26 cellular contexts compared by ENCODE assay signal in the genomic region with DNA sequence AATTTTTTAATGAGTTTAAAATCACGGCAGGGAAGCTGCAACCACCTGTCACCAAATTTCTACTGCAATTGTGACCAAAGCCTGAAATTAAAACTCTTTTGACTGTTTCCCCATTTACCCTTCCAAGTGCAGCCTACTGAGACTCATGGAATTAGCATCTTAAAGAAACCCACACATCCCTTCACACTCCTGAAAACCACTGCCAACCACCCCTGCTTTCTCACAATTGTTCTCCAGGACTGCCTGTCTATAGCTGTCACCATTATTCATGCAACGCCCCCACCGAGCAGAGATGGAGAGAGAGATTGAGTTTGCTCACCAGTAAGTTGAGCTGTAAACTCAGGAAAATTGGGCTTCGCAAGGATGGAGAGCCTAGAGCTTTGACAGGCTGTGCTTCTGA.
DNase-seq lines count a peak whose midpoint lies in the region; ATAC-seq and TF ChIP-seq lines count a peak whose summit lies in the region.
"Had no signal": no experiment of that assay in that cellular context is flagged by ENCODE, and none has a peak within 500 bp of the region (broad histone marks: within the 10 kb centered on the region; RNA-seq: fewer than 3 reads in every experiment).

No MANE protein-coding gene starts in this region.

- peak overlapping the region; percentile 44 for H2AFZ ChIP-seq in mammary epithelial cell (ENCODE audit: low read depth, low read length)

- dilution Hi-C loops in mammary epithelial cell (cut with HindIII; ENCODE audit: low sequenced_read_pairs): no loop called here

- peaks cover 19% of the 10 kb centered on the region for H3K4me1 ChIP-seq in mammary epithelial cell (ENCODE audit: insufficient read depth, low read length)
- no peaks in the 10 kb centered on the region for H3K4me1 ChIP-seq in breast epithelium
- H3K4me1 ChIP-seq in mesendoderm (ENCODE audit: control insufficient read depth, low read depth, low read length): peaks cover 3% of the 10 kb centered on the region
- H3K4me1 ChIP-seq: body of pancreas, left ventricle myocardium inferior, spleen had no signal

- H3K36me3 ChIP-seq in mammary epithelial cell (ENCODE audit: insufficient read depth, low read length) (no peaks in the 10 kb centered on the region), breast epithelium (no peaks in the 10 kb centered on the region), mesendoderm (ENCODE audit: control insufficient read depth, insufficient read depth, low read length) (no peaks in the 10 kb centered on the region)
- H3K36me3 ChIP-seq: left ventricle myocardium inferior, spleen had no signal

- no TSS peak for BruUV-seq in mammary epithelial cell (replicated peaks; lab: Mats Ljungman, UMichigan)

- H3K27ac ChIP-seq in mammary epithelial cell (ENCODE audit: insufficient read depth, low read depth, low read length): no peak overlapping the region
- no peak overlapping the region for H3K27ac ChIP-seq in breast epithelium
- peak overlapping the region in 2 of 59 donors; percentile 9 to 57 for H3K27ac ChIP-seq in dorsolateral prefrontal cortex
- H3K27ac ChIP-seq in mesendoderm (ENCODE audit: low read depth, low read length): no peak overlapping the region
- H3K27ac ChIP-seq: body of pancreas, coronary artery, left ventricle myocardium inferior, spleen had no signal

- CTCF ChIA-PET in mammary epithelial cell (lab: Charles Lee; ENCODE audit: low non-redundant PET): no interaction called here

- WGBS in mammary epithelial cell (ENCODE audit: low coverage, missing lambda C conversion rate): 73% methylated on average over 4 of the region's 4 CpGs
- no CpG with 5 or more reads among the region's 4 CpGs for WGBS in mesendoderm (ENCODE audit: extremely low coverage, insufficient coverage, low lambda C conversion rate)

- no peak overlapping the region for H4K8ac ChIP-seq in mesendoderm (ENCODE audit: low read depth, low read length)

- H3K79me2 ChIP-seq in mammary epithelial cell (ENCODE audit: insufficient read depth, low read length): no peaks in the 10 kb centered on the region
- no peaks in the 10 kb centered on the region for H3K79me2 ChIP-seq in mesendoderm (ENCODE audit: control insufficient read depth, insufficient read depth, low read length)

- H3K4ac ChIP-seq in mesendoderm (ENCODE audit: low read depth, low read length): no peak overlapping the region

- no peak overlapping the region for H3K9ac ChIP-seq in mammary epithelial cell (ENCODE audit: insufficient read depth, low read length)
- no peak overlapping the region for H3K9ac ChIP-seq in mesendoderm (ENCODE audit: low read length)

- H3K27me3 ChIP-seq in mammary epithelial cell (ENCODE audit: insufficient read depth, low read length) (no peaks in the 10 kb centered on the region), breast epithelium (no peaks in the 10 kb centered on the region), dorsolateral prefrontal cortex (peaks cover 0 to 2% (median 0%) of the 10 kb centered on the region in 45 donors), mesendoderm (ENCODE audit: insufficient read depth, low read length, poor library complexity) (no peaks in the 10 kb centered on the region)
- H3K27me3 ChIP-seq: body of pancreas, spleen had no signal

- no peak overlapping the region for H3K23ac ChIP-seq in mesendoderm (ENCODE audit: low read length)

- DNase-seq in mammary epithelial cell (peak; percentile 24), breast epithelium (ENCODE audit: low spot score in 2 of 2) (no peak), dorsolateral prefrontal cortex (peak in 8 of 10 donors; percentile 4 to 77 (median 63)), mesendoderm (peak; percentile 68), NCI-H2107 (lab: John Stamatoyannopoulos, UW) (no peak), Right ventricle myocardium superior (no peak)
- DNase-seq: 8988T; activated naive CD8-positive, alpha-beta T cell treated with anti-CD3 and anti-CD28 coated beads for 36 hours; body of pancreas; DMS79; glutamatergic neuron; HCEC 1CT; left ventricle myocardium inferior; midbrain; NCI-H2171 treated with DMSO at 0.1 percent for 48 hours; NCI-H526; RPMI8226; spleen; stimulated activated CD4-positive, alpha-beta T cell treated with anti-CD3 and anti-CD28 coated beads, Interleukin-4, amount 100 ng/mL, for 24 hours; stimulated activated naive CD4-positive, alpha-beta T cell treated with Interleukin-2 at 50 U/mL for 16 hours had no signal

- in situ Hi-C loops in mammary epithelial cell (cut with MboI; ENCODE audit: low sequenced_read_pairs in 2 of 2): no loop called here

- no peaks in the 10 kb centered on the region for H4K20me1 ChIP-seq in mammary epithelial cell (ENCODE audit: insufficient read depth, low read length)

- TF ChIP-seq POLR2A in breast epithelium (IDR thresholded peaks at IDR 0.05): no peak

- no peak overlapping the region for H2BK120ac ChIP-seq in mesendoderm (ENCODE audit: low read depth, low read length)

- intact Hi-C loops in mammary epithelial cell (cut with micrococcal nuclease): loop anchor here (10.0 kb wide), 1 partner anchor 426 kb away; no protein-coding TSS in a partner anchor
- intact Hi-C loops in breast epithelium (cut with DNase I; ENCODE audit: low total_unique reads): no loop called here
- intact Hi-C loops in dorsolateral prefrontal cortex (cut with DNase I): no loop called here
- intact Hi-C loops in Right ventricle myocardium superior (cut with DNase I): no loop called here

- H2AK5ac ChIP-seq in mesendoderm (ENCODE audit: low read length): no peak overlapping the region

- no peaks in the 10 kb centered on the region for H3K79me1 ChIP-seq in mesendoderm (ENCODE audit: low read length)

- TF ChIP-seq CTCF in mammary epithelial cell (conservative IDR thresholded peaks at IDR 0.05 in 1 of 2, IDR thresholded peaks at IDR 0.05 in 1 of 2; ENCODE audit: extremely low read depth in 1 of 2, insufficient read depth in 1 of 2, low read depth in 1 of 2, low read length in 2 of 2) (no peak), breast epithelium (IDR thresholded peaks at IDR 0.05) (no peak), dorsolateral prefrontal cortex (IDR thresholded peaks at IDR 0.05 in 54 of 56, conservative IDR thresholded peaks at IDR 0.05 in 2 of 56; ENCODE audit: low read depth in 1 of 56, partially characterized antibody in 56 of 56) (no peak)

- ATAC-seq in HG03135 (IDR thresholded peaks at IDR 0.05; ENCODE audit: unreplicated experiment) (no peak), GM21717 (IDR thresholded peaks at IDR 0.05; ENCODE audit: unreplicated experiment) (no peak), Right ventricle myocardium superior (ENCODE audit: poor library complexity) (no peak)
- ATAC-seq: activated T-helper 17 cell treated with anti-CD3 and anti-CD28 coated beads, Interleukin-2, amount 50 U/mL, for 72 hours; body of pancreas; K562; SK-N-SH treated with all-trans-retinoic acid at 6 μM for 48 hours had no signal

- H3K9me3 ChIP-seq in mammary epithelial cell (replicated peaks; ENCODE audit: insufficient read depth, low read length) (no peaks in the 10 kb centered on the region), breast epithelium (no peaks in the 10 kb centered on the region)
- H3K9me3 ChIP-seq: body of pancreas had no signal

- H3K4me3 ChIP-seq in mammary epithelial cell (replicated peaks in 1 of 3; ENCODE audit: insufficient read depth in 1 of 3, low read depth in 2 of 3, low read length in 3 of 3) (no peak overlapping the region), breast epithelium (no peak overlapping the region), dorsolateral prefrontal cortex (no peak overlapping the region), mesendoderm (ENCODE audit: low read length) (no peak overlapping the region)
- H3K4me3 ChIP-seq: body of pancreas, coronary artery, K562, left ventricle myocardium inferior, spleen had no signal

- H3K18ac ChIP-seq in mesendoderm (ENCODE audit: low read length): no peak overlapping the region

- H2BK15ac ChIP-seq in mesendoderm (replicated peaks; ENCODE audit: low read depth): no peak overlapping the region

- no peak overlapping the region for H4K5ac ChIP-seq in mesendoderm (ENCODE audit: low read length)

- H3K56ac ChIP-seq in mesendoderm (ENCODE audit: low read length): no peak overlapping the region

- H2BK5ac ChIP-seq in mesendoderm (ENCODE audit: low read length): no peak overlapping the region

- H3K4me2 ChIP-seq in mammary epithelial cell (ENCODE audit: insufficient read depth, low read depth, low read length): no peak overlapping the region
- H3K4me2 ChIP-seq in mesendoderm (ENCODE audit: low read length): no peak overlapping the region

Comparison
In these comparisons a context has a peak if more than half of its experiments do, and no peak if none do; other contexts are left out.
1. DNase-seq: peak in mammary epithelial cell (single experiment), dorsolateral prefrontal cortex (8 of 10) and mesendoderm (single experiment); none in breast epithelium (0 of 2), NCI-H2107 (single experiment) and Right ventricle myocardium superior (single experiment).